ENCODE assay signal across 15 cellular contexts in the genomic region with DNA sequence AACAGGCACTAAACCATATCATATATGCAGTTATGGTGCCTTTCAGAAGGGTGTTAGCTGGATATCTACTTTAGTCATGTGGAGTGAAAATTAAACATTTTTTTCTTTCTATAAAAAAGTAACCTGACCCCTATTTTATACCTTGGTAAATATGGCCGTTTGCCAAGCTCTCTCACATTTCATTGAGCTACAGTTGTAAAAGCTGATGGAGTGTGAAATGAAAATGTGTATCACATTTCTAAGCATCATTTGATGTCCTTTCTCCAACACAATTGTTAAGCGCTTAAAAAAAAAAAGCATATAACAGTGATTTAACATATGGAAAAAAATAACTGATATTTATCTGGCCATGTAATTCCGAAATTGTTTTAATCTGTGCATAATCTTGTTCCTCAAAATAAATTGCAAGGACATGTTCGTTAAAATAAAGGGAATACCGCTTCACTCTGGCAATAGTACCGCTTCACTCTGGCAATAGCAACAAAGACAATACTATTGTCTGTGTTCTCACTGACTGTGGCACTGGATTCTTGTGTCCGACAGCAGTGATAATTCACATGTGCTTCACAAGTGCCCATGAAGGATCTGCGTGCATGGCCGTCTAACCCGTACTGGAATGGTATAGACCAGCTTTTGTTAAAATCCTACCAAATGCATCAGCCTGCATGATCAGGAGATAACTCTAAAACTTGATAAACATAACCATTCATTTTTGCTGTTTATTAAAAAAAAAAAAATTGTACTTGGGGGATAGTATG.
DNase-seq lines count a peak whose midpoint lies in the region; ATAC-seq and TF ChIP-seq lines count a peak whose summit lies in the region.
"Had no signal": no experiment of that assay in that cellular context is flagged by ENCODE, and none has a peak within 500 bp of the region (broad histone marks: within the 10 kb centered on the region; RNA-seq: fewer than 3 reads in every experiment).

No MANE protein-coding gene starts in this region.

- H3K27ac Mint-ChIP-seq in brain (peak overlapping the region; percentile 94 to 98 (median 95)), immature natural killer cell (no peak overlapping the region)
- H3K27ac Mint-ChIP-seq: activated CD8-positive, alpha-beta T cell treated with anti-CD3 and anti-CD28 coated beads, Interleukin-2, amount 10 ng/mL, durations not matched to agents 7 days and 5 days had no signal

- no peaks in the 10 kb centered on the region for H3K4me1 ChIP-seq in uterus
- H3K4me1 ChIP-seq: body of pancreas had no signal

- H3K27ac ChIP-seq in uterus, result no peak overlapping the region
- H3K27ac ChIP-seq: body of pancreas, foreskin keratinocyte, HL-60 had no signal

- H3K4me3 ChIP-seq in uterus, result no peak overlapping the region
- H3K4me3 ChIP-seq: body of pancreas had no signal

- no peak for ATAC-seq in GM18498 (IDR thresholded peaks at IDR 0.05; ENCODE audit: unreplicated experiment)
- ATAC-seq: activated CD8-positive, alpha-beta T cell treated with anti-CD3 and anti-CD28 coated beads, Interleukin-2, amount 10 ng/mL, durations not matched to agents 7 days and 5 days; body of pancreas; foreskin keratinocyte had no signal

- peak overlapping the region; percentile 20 to 73 (median 62) for H3K4me3 Mint-ChIP-seq in brain
- H3K4me3 Mint-ChIP-seq in immature natural killer cell, result no peak overlapping the region
- H3K4me3 Mint-ChIP-seq: activated CD8-positive, alpha-beta T cell treated with anti-CD3 and anti-CD28 coated beads, Interleukin-2, amount 10 ng/mL, durations not matched to agents 7 days and 5 days had no signal

- TF ChIP-seq CTCF in brain (conservative IDR thresholded peaks at IDR 0.05) (no peak), uterus (IDR thresholded peaks at IDR 0.05) (no peak)

- TF ChIP-seq POLR2A in uterus (IDR thresholded peaks at IDR 0.05), result no peak

- no peaks in the 10 kb centered on the region for H3K9me3 ChIP-seq in uterus
- H3K9me3 ChIP-seq: body of pancreas had no signal

- H3K36me3 Mint-ChIP-seq in brain, result peaks cover 30% of the 10 kb centered on the region
- H3K36me3 Mint-ChIP-seq in immature natural killer cell, result peaks cover 32 to 43% (median 33%) of the 10 kb centered on the region in 3 donors

- H3K9me3 Mint-ChIP-seq in brain (peaks cover 0 to 12% (median 6%) of the 10 kb centered on the region in 5 experiments), immature natural killer cell (peaks cover 0 to 2% (median 0%) of the 10 kb centered on the region in 6 donors)

- H3K27me3 ChIP-seq in uterus, result no peaks in the 10 kb centered on the region
- H3K27me3 ChIP-seq: body of pancreas, foreskin keratinocyte had no signal

- in situ Hi-C loops in Caki2 (cut with HindIII; ENCODE audit: low pct_unique_long_range_greater_than_20kb, low sequenced_read_pairs), result no loop called here

- peaks cover 57% of the 10 kb centered on the region for H3K4me1 Mint-ChIP-seq in brain
- H3K4me1 Mint-ChIP-seq in immature natural killer cell, result peaks cover 13 to 26% of the 10 kb centered on the region in 2 donors

- intact Hi-C loops in uterus (cut with DNase I; ENCODE audit: low total_unique reads), result no loop called here

- H3K36me3 ChIP-seq in uterus, result no peaks in the 10 kb centered on the region

- DNase-seq in Caki2 (ENCODE audit: low read depth), result peak; percentile 55
- peak; percentile 77 to 97 (median 97) for DNase-seq in NCI-H1417 (lab: John Stamatoyannopoulos, UW)
- DNase-seq in NCI-H2227 treated with DMSO at 0.1 percent for 48 hours (lab: John Stamatoyannopoulos, UW), result peak; percentile 48
- DNase-seq in stimulated activated naive CD4-positive, alpha-beta T cell treated with Interleukin-2 at 50 U/mL for 16 hours (lab: John Stamatoyannopoulos, UW), result no peak
- no peak for DNase-seq in immature natural killer cell
- DNase-seq in uterus, result no peak
- DNase-seq: ACHN; activated CD8-positive, alpha-beta T cell treated with anti-CD3 and anti-CD28 coated beads, Interleukin-2, amount 10 ng/mL, durations not matched to agents 7 days and 5 days; body of pancreas; foreskin keratinocyte; GOT3; T-helper 9 cell had no signal

- H3K27me3 Mint-ChIP-seq in brain (no peaks in the 10 kb centered on the region), immature natural killer cell (ENCODE audit: low read depth in 3 of 3) (peaks cover 0 to 3% (median 0%) of the 10 kb centered on the region in 3 donors)

Comparison
In these comparisons a context has a peak if more than half of its experiments do, and no peak if none do; other contexts are left out.
1. DNase-seq: peak in Caki2 (single experiment), NCI-H1417 (3 of 3) and NCI-H2227 treated with DMSO at 0.1 percent for 48 hours (single experiment); none in stimulated activated naive CD4-positive, alpha-beta T cell treated with Interleukin-2 at 50 U/mL for 16 hours (single experiment), immature natural killer cell (0 of 3) and uterus (0 of 2).
2. H3K27ac Mint-ChIP-seq: peak in brain (5 of 5); none in immature natural killer cell (0 of 6).
3. H3K4me3 Mint-ChIP-seq: peak in brain (5 of 5); none in immature natural killer cell (0 of 5).